Comparison of ENCODE assay signal across 8 cellular contexts in the genomic region with DNA sequence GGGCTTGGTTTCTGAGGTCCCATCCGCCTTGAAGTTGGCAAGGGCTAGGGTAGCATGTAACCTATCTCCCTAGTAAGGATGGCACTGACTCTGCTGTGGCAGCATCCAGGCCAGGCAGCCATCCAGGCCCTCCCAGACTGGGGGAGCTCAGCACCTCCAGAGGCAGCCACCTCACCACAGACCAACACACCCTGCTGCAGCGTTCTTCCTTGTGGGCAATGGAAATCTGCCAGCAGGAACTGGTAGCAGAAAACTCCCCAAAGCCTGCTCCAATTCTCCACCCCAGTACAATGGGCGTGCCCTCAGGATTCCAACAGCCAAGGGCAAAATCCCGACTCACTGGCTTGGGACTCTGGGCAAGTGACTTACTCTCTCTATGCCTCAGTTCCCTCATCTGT. TPM values are rescaled to one million over a fixed set of nuclear protein-coding genes. Genes with fewer than 3 reads are reported as not detected.
DNase-seq lines count a peak whose midpoint lies in the region; ATAC-seq and TF ChIP-seq lines count a peak whose summit lies in the region.

No MANE protein-coding gene starts in this region.

- no peak for TF ChIP-seq RAD21 in HCT116 (IDR thresholded peaks at IDR 0.05; ENCODE audit: low read depth)

- H3K9ac ChIP-seq in HCT116 (ENCODE audit: low read length) = peak overlapping the region; percentile 50

- peak overlapping the region; percentile 80 for H3K4me2 ChIP-seq in HCT116 (ENCODE audit: low read length)

- peak overlapping the region; percentile 26 to 43 for H3K4me3 ChIP-seq in HCT116 (replicated peaks in 1 of 2; ENCODE audit: low read depth in 1 of 2, low read length in 2 of 2)

- intact Hi-C loops in HCT116 (cut with micrococcal nuclease) (no loop called here), left ventricle myocardium superior (cut with micrococcal nuclease) (no loop called here)

- RAD21 ChIA-PET in HCT116 (lab: Charles Lee; ENCODE audit: low non-redundant PET in 1 of 2, low total read pairs in 2 of 2, uncharacterized antibody in 2 of 2, unreplicated experiment in 2 of 2) = no interaction called here

- no TSS peak for BruUV-seq in HCT116 (replicated peaks; lab: Mats Ljungman, UMichigan)

- no peak for TF ChIP-seq POLR2A in HCT116 (IDR thresholded peaks at IDR 0.05; ENCODE audit: borderline replicate concordance, extremely low read depth, insufficient read depth, insufficient read length)

- CTCF ChIA-PET in HCT116 (lab: Charles Lee) = interaction anchor here (4.5 kb wide), 1 partner anchor 9 kb away, joined by 25 read pairs; no protein-coding TSS in a partner anchor

- no peak for TF ChIP-seq CTCF in HCT116 (IDR thresholded peaks at IDR 0.05 in 2 of 3, conservative IDR thresholded peaks at IDR 0.05 in 1 of 3; ENCODE audit: borderline replicate concordance in 1 of 3, insufficient read depth in 1 of 3, low read depth in 2 of 3, low read length in 2 of 3)

- peaks cover 50% of the 10 kb centered on the region for H3K79me2 ChIP-seq in HCT116 (ENCODE audit: insufficient read depth, low read length)

- H2AFZ ChIP-seq in HCT116 (ENCODE audit: low read depth, low read length, poor library complexity, severe bottlenecking) = no peak overlapping the region

- H3K4me1 ChIP-seq in HCT116 (ENCODE audit: control insufficient read depth in 1 of 2, insufficient read depth in 2 of 2, low read length in 2 of 2) = peaks cover 32 to 35% of the 10 kb centered on the region in 2 experiments

- no peaks in the 10 kb centered on the region for H4K20me1 ChIP-seq in HCT116 (ENCODE audit: insufficient read depth)

- DNase-seq in HCT116 (ENCODE audit: low read depth, low spot score) = peak; percentile 36
- peak; percentile 62 for DNase-seq in SW480 (ENCODE audit: low spot score)
- DNase-seq in left ventricle myocardium superior = no peak
- DNase-seq in stromal cell of bone marrow (ENCODE audit: low read depth) = peak; percentile 46
- DNase-seq in activated CD4-positive, CD25-positive, alpha-beta regulatory T cell treated with anti-CD3 and anti-CD28 coated beads, Interleukin-2, amount 50 U/mL, for 72 hours = no peak

- no peaks in the 10 kb centered on the region for H3K9me3 ChIP-seq in HCT116 (ENCODE audit: control insufficient read depth in 1 of 2, insufficient read depth in 1 of 2, low read depth in 1 of 2, low read length in 2 of 2)

- no peaks in the 10 kb centered on the region for H3K36me3 ChIP-seq in HCT116 (ENCODE audit: control insufficient read depth in 1 of 2, insufficient read depth in 2 of 2, low read length in 2 of 2)

- ATAC-seq in HCT116 (peak; percentile 80), left ventricle myocardium superior (peak; percentile 17), GM21576 (IDR thresholded peaks at IDR 0.05; ENCODE audit: unreplicated experiment) (no peak), HG02981 (IDR thresholded peaks at IDR 0.05; ENCODE audit: unreplicated experiment) (no peak), GM18907 (IDR thresholded peaks at IDR 0.05; ENCODE audit: unreplicated experiment) (no peak)

- peak overlapping the region; percentile 87 for H3K27ac ChIP-seq in HCT116 (ENCODE audit: low read depth, low read length)

- POLR2A ChIA-PET in HCT116 (lab: Charles Lee) = interaction anchor here (0.8 kb wide), 1 partner anchor 10 kb away, joined by 3 read pairs; no protein-coding TSS in a partner anchor

- no peaks in the 10 kb centered on the region for H3K27me3 ChIP-seq in HCT116 (ENCODE audit: insufficient read depth, low read length)

- H3K9me2 ChIP-seq in HCT116 (ENCODE audit: insufficient read depth) = no peaks in the 10 kb centered on the region

TF ChIP-seq in HCT116, 20 proteins besides CTCF, POLR2A, EP300 and RAD21:
- TF ChIP-seq CBX3 (IDR thresholded peaks at IDR 0.05; ENCODE audit: low read depth) = peak; percentile 45; the same call in 1 of the 2 replicates
- TF ChIP-seq, protein P1, sequence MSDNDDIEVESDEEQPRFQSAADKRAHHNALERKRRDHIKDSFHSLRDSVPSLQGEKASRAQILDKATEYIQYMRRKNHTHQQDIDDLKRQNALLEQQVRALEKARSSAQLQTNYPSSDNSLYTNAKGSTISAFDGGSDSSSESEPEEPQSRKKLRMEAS (IDR thresholded peaks at IDR 0.05) = no peak
- TF ChIP-seq, protein P2, sequence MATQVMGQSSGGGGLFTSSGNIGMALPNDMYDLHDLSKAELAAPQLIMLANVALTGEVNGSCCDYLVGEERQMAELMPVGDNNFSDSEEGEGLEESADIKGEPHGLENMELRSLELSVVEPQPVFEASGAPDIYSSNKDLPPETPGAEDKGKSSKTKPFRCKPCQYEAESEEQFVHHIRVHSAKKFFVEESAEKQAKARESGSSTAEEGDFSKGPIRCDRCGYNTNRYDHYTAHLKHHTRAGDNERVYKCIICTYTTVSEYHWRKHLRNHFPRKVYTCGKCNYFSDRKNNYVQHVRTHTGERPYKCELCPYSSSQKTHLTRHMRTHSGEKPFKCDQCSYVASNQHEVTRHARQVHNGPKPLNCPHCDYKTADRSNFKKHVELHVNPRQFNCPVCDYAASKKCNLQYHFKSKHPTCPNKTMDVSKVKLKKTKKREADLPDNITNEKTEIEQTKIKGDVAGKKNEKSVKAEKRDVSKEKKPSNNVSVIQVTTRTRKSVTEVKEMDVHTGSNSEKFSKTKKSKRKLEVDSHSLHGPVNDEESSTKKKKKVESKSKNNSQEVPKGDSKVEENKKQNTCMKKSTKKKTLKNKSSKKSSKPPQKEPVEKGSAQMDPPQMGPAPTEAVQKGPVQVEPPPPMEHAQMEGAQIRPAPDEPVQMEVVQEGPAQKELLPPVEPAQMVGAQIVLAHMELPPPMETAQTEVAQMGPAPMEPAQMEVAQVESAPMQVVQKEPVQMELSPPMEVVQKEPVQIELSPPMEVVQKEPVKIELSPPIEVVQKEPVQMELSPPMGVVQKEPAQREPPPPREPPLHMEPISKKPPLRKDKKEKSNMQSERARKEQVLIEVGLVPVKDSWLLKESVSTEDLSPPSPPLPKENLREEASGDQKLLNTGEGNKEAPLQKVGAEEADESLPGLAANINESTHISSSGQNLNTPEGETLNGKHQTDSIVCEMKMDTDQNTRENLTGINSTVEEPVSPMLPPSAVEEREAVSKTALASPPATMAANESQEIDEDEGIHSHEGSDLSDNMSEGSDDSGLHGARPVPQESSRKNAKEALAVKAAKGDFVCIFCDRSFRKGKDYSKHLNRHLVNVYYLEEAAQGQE (IDR thresholded peaks at IDR 0.05; ENCODE audit: low read depth) = no peak
- TF ChIP-seq CEBPB (IDR thresholded peaks at IDR 0.05; ENCODE audit: low read depth) = no peak
- TF ChIP-seq, protein P3, sequence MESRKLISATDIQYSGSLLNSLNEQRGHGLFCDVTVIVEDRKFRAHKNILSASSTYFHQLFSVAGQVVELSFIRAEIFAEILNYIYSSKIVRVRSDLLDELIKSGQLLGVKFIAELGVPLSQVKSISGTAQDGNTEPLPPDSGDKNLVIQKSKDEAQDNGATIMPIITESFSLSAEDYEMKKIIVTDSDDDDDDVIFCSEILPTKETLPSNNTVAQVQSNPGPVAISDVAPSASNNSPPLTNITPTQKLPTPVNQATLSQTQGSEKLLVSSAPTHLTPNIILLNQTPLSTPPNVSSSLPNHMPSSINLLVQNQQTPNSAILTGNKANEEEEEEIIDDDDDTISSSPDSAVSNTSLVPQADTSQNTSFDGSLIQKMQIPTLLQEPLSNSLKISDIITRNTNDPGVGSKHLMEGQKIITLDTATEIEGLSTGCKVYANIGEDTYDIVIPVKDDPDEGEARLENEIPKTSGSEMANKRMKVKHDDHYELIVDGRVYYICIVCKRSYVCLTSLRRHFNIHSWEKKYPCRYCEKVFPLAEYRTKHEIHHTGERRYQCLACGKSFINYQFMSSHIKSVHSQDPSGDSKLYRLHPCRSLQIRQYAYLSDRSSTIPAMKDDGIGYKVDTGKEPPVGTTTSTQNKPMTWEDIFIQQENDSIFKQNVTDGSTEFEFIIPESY (IDR thresholded peaks at IDR 0.05; ENCODE audit: extremely low read depth, insufficient replicate concordance, low read length) = no peak
- no peak for TF ChIP-seq FOSL1 (IDR thresholded peaks at IDR 0.05; ENCODE audit: low read depth)
- TF ChIP-seq TCF7L2 (IDR thresholded peaks at IDR 0.05; ENCODE audit: borderline replicate concordance, extremely low read depth, insufficient read depth, insufficient read length) = no peak
- TF ChIP-seq YY1 (IDR thresholded peaks at IDR 0.05; ENCODE audit: extremely low read depth, insufficient replicate concordance, low read depth, low read length) = peak; percentile 8
- TF ChIP-seq SP1 (IDR thresholded peaks at IDR 0.05; ENCODE audit: low read depth) = peak; percentile 47
- TF ChIP-seq POLR2AphosphoS5 (IDR thresholded peaks at IDR 0.05; ENCODE audit: low read depth, low read length) = peak; percentile 48
- TF ChIP-seq JUND (IDR thresholded peaks at IDR 0.05) = no peak
- no peak for TF ChIP-seq EZH2phosphoT487 (IDR thresholded peaks at IDR 0.05; ENCODE audit: borderline replicate concordance)
- no peak for TF ChIP-seq ZNF274 (IDR thresholded peaks at IDR 0.05; ENCODE audit: low read depth, low read length)
TF ChIP-seq in HCT116: peak in this region for 4.

RNA-seq across cellular contexts. Expression of a gene that starts 27.5 kb away (rescaled TPM):
- 44.8 TPM for total RNA-seq in HCT116 (2021; ENCODE audit: unreplicated experiment)
- 39.1 and 44.3 TPM in 2 replicates for polyA plus RNA-seq in HCT116 (2012)
- total RNA-seq in left ventricle myocardium superior = 9.5 TPM

Comparison
In these comparisons a context has a peak if more than half of its experiments do, and no peak if none do; other contexts are left out.
1. ATAC-seq: peak in HCT116 (single experiment) and left ventricle myocardium superior (single experiment); none in GM21576 (single experiment), HG02981 (single experiment) and GM18907 (single experiment).
2. DNase-seq: peak in HCT116 (single experiment), SW480 (single experiment) and stromal cell of bone marrow (single experiment); none in left ventricle myocardium superior (single experiment) and activated CD4-positive, CD25-positive, alpha-beta regulatory T cell treated with anti-CD3 and anti-CD28 coated beads, Interleukin-2, amount 50 U/mL, for 72 hours (single experiment).